Comparison of ENCODE assay signal across 13 cellular contexts in the genomic region with DNA sequence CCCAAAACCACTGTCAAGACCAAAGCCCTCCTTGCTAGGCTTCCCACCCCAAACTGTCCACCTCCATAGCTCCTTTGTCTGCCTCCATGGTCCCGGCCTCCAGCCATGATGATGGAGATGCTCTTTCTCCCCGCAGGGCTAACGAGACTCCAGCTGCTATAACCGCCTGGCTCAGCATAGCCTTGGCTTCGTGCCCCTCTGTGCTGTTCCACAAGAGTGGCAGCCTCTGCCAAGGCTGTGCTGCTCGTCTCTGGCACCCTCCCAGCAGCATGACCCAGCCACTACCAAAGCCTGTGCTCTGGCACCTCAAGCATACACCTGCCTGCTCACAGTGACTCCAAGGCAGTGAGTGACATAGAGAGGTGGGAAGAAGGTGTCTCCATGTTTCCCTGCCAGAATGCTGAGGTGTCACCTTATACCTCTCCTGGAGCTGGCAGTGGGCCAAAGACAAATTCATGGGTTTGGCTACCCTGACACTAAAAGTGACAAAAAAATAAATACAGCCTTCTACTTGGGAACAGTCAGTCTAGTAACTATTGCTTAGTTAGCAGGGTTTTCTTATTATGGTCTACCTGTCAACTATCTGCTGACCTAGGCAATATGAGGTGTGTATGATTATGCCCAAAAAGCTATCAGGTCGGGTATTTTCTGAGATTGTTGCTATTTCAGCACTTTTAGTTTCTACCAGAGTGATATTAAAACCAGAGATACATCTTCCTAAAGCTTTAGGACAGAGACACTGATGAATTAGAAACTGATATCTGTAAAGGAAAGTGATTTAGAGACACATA. TPM values are rescaled to one million over a fixed set of nuclear protein-coding genes. Genes with fewer than 3 reads are reported as not detected.
A peak's percentile ranks its signal among the peaks of the same experiment; 100 is the strongest.
DNase-seq lines count a peak whose midpoint lies in the region; ATAC-seq and TF ChIP-seq lines count a peak whose summit lies in the region.
"Had no signal": no experiment of that assay in that cellular context is flagged by ENCODE, and none has a peak within 500 bp of the region (broad histone marks: within the 10 kb centered on the region; RNA-seq: fewer than 3 reads in every experiment).

No MANE protein-coding gene starts in this region.

- H3K4me1 Mint-ChIP-seq in endothelial cell (ENCODE audit: unreplicated experiment) = peaks cover 3% of the 10 kb centered on the region

- H3K9me3 Mint-ChIP-seq in endothelial cell (ENCODE audit: unreplicated experiment) = no peaks in the 10 kb centered on the region

- no peaks in the 10 kb centered on the region for H3K9me3 ChIP-seq in esophagus squamous epithelium

- intact Hi-C loops in esophagus squamous epithelium (cut with DNase I) = no loop called here

- no peaks in the 10 kb centered on the region for H3K36me3 Mint-ChIP-seq in endothelial cell (ENCODE audit: low read depth, unreplicated experiment)
- H3K36me3 Mint-ChIP-seq: activated naive CD4-positive, alpha-beta T cell treated with anti-CD3 and anti-CD28 coated beads, Interleukin-2, amount 50 U/mL, for 72 hours had no signal

- TF ChIP-seq POLR2A in esophagus squamous epithelium (IDR thresholded peaks at IDR 0.05) = no peak

- H3K27ac ChIP-seq in caudate nucleus (ENCODE audit: low read depth, low read length) (no peak overlapping the region), esophagus squamous epithelium (no peak overlapping the region)
- H3K27ac ChIP-seq: PC-9, WERI-Rb-1 had no signal

- WGBS in esophagus squamous epithelium, 2 donors = 29 to 31% methylated on average over 4 of the region's 7 CpGs

- no peak overlapping the region for H3K4me3 Mint-ChIP-seq in endothelial cell (ENCODE audit: unreplicated experiment)

- ATAC-seq in GM18868 (IDR thresholded peaks at IDR 0.05; ENCODE audit: unreplicated experiment) = no peak
- no peak for ATAC-seq in HG02763 (IDR thresholded peaks at IDR 0.05; ENCODE audit: unreplicated experiment)
- ATAC-seq: activated naive CD4-positive, alpha-beta T cell treated with anti-CD3 and anti-CD28 coated beads, Interleukin-2, amount 50 U/mL, for 72 hours had no signal

- H3K4me1 ChIP-seq in esophagus squamous epithelium = peaks cover 0 to 15% (median 0%) of the 10 kb centered on the region in 3 donors

- H3K27me3 ChIP-seq in esophagus squamous epithelium = peaks cover 0 to 31% (median 0%) of the 10 kb centered on the region in 4 donors

- peaks cover 4% of the 10 kb centered on the region for H3K27me3 Mint-ChIP-seq in endothelial cell (ENCODE audit: unreplicated experiment)

- TF ChIP-seq CTCF in LNCaP clone FGC (IDR thresholded peaks at IDR 0.05; ENCODE audit: control insufficient read depth, extremely low read depth, insufficient read depth) (no peak), esophagus squamous epithelium (IDR thresholded peaks at IDR 0.05) (no peak), endothelial cell (IDR thresholded peaks at IDR 0.05; ENCODE audit: unreplicated experiment) (no peak)

- DNase-seq in C1 segment of cervical spinal cord (lab: John Stamatoyannopoulos, UW) (peak in 12 of 14 donors; percentile 11 to 74 (median 57)), LNCaP clone FGC (ENCODE audit: low read depth) (peak; percentile 96), caudate nucleus (lab: John Stamatoyannopoulos, UW) (peak in 59 of 61 donors; percentile 8 to 78 (median 53)), middle frontal gyrus (ENCODE audit: extremely low spot score, low spot score) (peak; percentile 61), esophagus squamous epithelium (lab: John Stamatoyannopoulos, UW) (no peak), endothelial cell (ENCODE audit: low spot score) (no peak)
- DNase-seq: PC-9, WERI-Rb-1 had no signal

- no peak overlapping the region for H3K27ac Mint-ChIP-seq in endothelial cell (ENCODE audit: unreplicated experiment)
- H3K27ac Mint-ChIP-seq: activated naive CD4-positive, alpha-beta T cell treated with anti-CD3 and anti-CD28 coated beads, Interleukin-2, amount 50 U/mL, for 72 hours had no signal

- H3K36me3 ChIP-seq in esophagus squamous epithelium = no peaks in the 10 kb centered on the region
- H3K36me3 ChIP-seq: WERI-Rb-1 had no signal

- H3K4me3 ChIP-seq in LNCaP clone FGC (ENCODE audit: low read depth, low read length) (no peak overlapping the region), esophagus squamous epithelium (no peak overlapping the region)
- H3K4me3 ChIP-seq: PC-9 had no signal

RNA-seq across cellular contexts. Expression of a gene that starts 16.1 kb away (rescaled TPM):
- total RNA-seq in esophagus squamous epithelium (under 1 TPM in 1 of 4 donors, not detected in 3; 0.15 TPM), endothelial cell (ENCODE audit: unreplicated experiment) (0.77 TPM)
- total RNA-seq: LHCN-M2, PC-9, pulmonary artery endothelial cell had no signal

RNA-seq across cellular contexts. Expression of a gene that starts 17.6 kb away (rescaled TPM):
- total RNA-seq in esophagus squamous epithelium = under 1 TPM in 2 of 4 donors, not detected in 2; 0.95 to 0.99 TPM
- total RNA-seq in endothelial cell (ENCODE audit: unreplicated experiment) = not detected
- total RNA-seq: activated naive CD4-positive, alpha-beta T cell treated with anti-CD3 and anti-CD28 coated beads, Interleukin-2, amount 50 U/mL, for 72 hours; LHCN-M2; PC-9; pulmonary artery endothelial cell had no signal

RNA-seq across cellular contexts. Expression of a gene that starts 33.2 kb away (rescaled TPM):
- not detected for total RNA-seq in esophagus squamous epithelium
- total RNA-seq in endothelial cell (ENCODE audit: unreplicated experiment) = 0.28 TPM
- total RNA-seq: LHCN-M2, PC-9, pulmonary artery endothelial cell had no signal

RNA-seq across cellular contexts. Expression of a gene that starts 45.7 kb away (rescaled TPM):
- total RNA-seq in esophagus squamous epithelium (10 to 100 TPM in 1 of 4 donors, 1 to 10 TPM in 2, under 1 TPM in 1; 0.19 to 43.7 (median 2.4) TPM), endothelial cell (ENCODE audit: unreplicated experiment) (not detected)
- total RNA-seq: activated naive CD4-positive, alpha-beta T cell treated with anti-CD3 and anti-CD28 coated beads, Interleukin-2, amount 50 U/mL, for 72 hours; LHCN-M2; PC-9; pulmonary artery endothelial cell had no signal

Comparison
In these comparisons a context has a peak if more than half of its experiments do, and no peak if none do; other contexts are left out.
1. DNase-seq: peak in C1 segment of cervical spinal cord (12 of 14), LNCaP clone FGC (single experiment), caudate nucleus (59 of 61) and middle frontal gyrus (single experiment); none in esophagus squamous epithelium (single experiment) and endothelial cell (single experiment).